31 cellular contexts compared by ENCODE assay signal in the genomic region with DNA sequence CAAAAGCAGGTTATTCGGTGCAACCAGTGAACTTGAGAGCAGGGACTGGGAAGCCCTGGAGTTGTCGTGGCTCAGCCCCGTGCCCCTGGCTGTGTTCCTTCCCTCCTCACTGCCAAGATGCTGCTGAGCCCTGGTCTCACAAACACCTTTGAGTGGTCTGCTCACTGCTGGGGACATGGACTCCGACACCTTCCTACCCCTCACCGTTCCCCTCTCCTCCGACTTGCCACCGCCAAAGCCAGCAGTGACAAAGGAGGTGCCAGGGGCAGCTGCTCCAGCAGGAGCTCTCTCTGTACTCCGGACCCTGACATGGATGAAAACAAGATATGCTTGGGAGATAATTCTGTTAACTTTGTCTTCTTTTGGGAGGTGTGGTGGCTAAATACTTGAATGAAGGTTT. TPM values are rescaled to one million over a fixed set of nuclear protein-coding genes. Genes with fewer than 3 reads are reported as not detected.
"Had no signal": no experiment of that assay in that cellular context is flagged by ENCODE, and none has a peak within 500 bp of the region (broad histone marks: within the 10 kb centered on the region; RNA-seq: fewer than 3 reads in every experiment).

No MANE protein-coding gene starts in this region.

- H3K36me3 ChIP-seq: breast epithelium, colonic mucosa, WERI-Rb-1 had no signal

- H3K27ac ChIP-seq: ascending aorta, breast epithelium, cardiac muscle cell, colonic mucosa, WERI-Rb-1 had no signal

- H3K4me1 ChIP-seq: breast epithelium, colonic mucosa had no signal

- H3K27ac Mint-ChIP-seq: activated CD4-positive, alpha-beta memory T cell treated with anti-CD3 and anti-CD28 coated beads, Interleukin-2, amount 10 ng/mL, durations not matched to agents 7 days and 5 days; activated CD4-positive, alpha-beta T cell treated with anti-CD3 and anti-CD28 coated beads, Interleukin-2, amount 10 ng/mL, durations not matched to agents 7 days and 5 days; activated naive CD4-positive, alpha-beta T cell treated with anti-CD3 and anti-CD28 coated beads, Interleukin-2, amount 10 ng/mL, durations not matched to agents 7 days and 5 days; activated naive CD4-positive, alpha-beta T cell treated with anti-CD3 and anti-CD28 coated beads, Interleukin-2, amount 50 U/mL, for 72 hours; activated naive CD8-positive, alpha-beta T cell treated with anti-CD3 and anti-CD28 coated beads, Interleukin-2, amount 10 ng/mL, durations not matched to agents 7 days and 5 days; activated T-cell treated with anti-CD3 and anti-CD28 coated beads, Interleukin-2, amount 50 U/mL, for 24 hours; activated T-cell treated with anti-CD3 and anti-CD28 coated beads, Interleukin-2, amount 50 U/mL, for 72 hours; T-cell; T-helper 1 cell treated with Interleukin-12 subunit alpha and Interleukin-12 subunit beta and Interleukin-4 antibody, amounts not matched to agents 30 μg/mL and 1 μg/mL, for 36 hours had no signal

- H3K27me3 ChIP-seq: ascending aorta, breast epithelium, colonic mucosa had no signal

- H3K4me3 ChIP-seq: ascending aorta, breast epithelium, cardiac muscle cell, colonic mucosa had no signal

- H3K4me1 Mint-ChIP-seq: activated CD4-positive, alpha-beta memory T cell treated with anti-CD3 and anti-CD28 coated beads, Interleukin-2, amount 10 ng/mL, durations not matched to agents 7 days and 5 days; activated CD4-positive, alpha-beta T cell treated with anti-CD3 and anti-CD28 coated beads, Interleukin-2, amount 10 ng/mL, durations not matched to agents 7 days and 5 days; activated naive CD4-positive, alpha-beta T cell treated with anti-CD3 and anti-CD28 coated beads, Interleukin-2, amount 10 ng/mL, durations not matched to agents 7 days and 5 days; activated naive CD8-positive, alpha-beta T cell treated with anti-CD3 and anti-CD28 coated beads, Interleukin-2, amount 10 ng/mL, durations not matched to agents 7 days and 5 days; brain; T-cell had no signal

- H3K9me3 ChIP-seq: ascending aorta, breast epithelium, colonic mucosa had no signal

- H3K4me3 Mint-ChIP-seq: activated CD4-positive, alpha-beta memory T cell treated with anti-CD3 and anti-CD28 coated beads, Interleukin-2, amount 10 ng/mL, durations not matched to agents 7 days and 5 days; activated CD4-positive, alpha-beta T cell treated with anti-CD3 and anti-CD28 coated beads, Interleukin-2, amount 10 ng/mL, durations not matched to agents 7 days and 5 days; activated naive CD4-positive, alpha-beta T cell treated with anti-CD3 and anti-CD28 coated beads, Interleukin-2, amount 10 ng/mL, durations not matched to agents 7 days and 5 days; activated naive CD8-positive, alpha-beta T cell treated with anti-CD3 and anti-CD28 coated beads, Interleukin-2, amount 10 ng/mL, durations not matched to agents 7 days and 5 days; activated T-cell treated with anti-CD3 and anti-CD28 coated beads, Interleukin-2, amount 50 U/mL, for 24 hours; activated T-cell treated with anti-CD3 and anti-CD28 coated beads, Interleukin-2, amount 50 U/mL, for 72 hours; brain; T-cell; T-helper 1 cell treated with Interleukin-12 subunit alpha and Interleukin-12 subunit beta and Interleukin-4 antibody, amounts not matched to agents 30 μg/mL and 1 μg/mL, for 36 hours had no signal

- H3K27me3 Mint-ChIP-seq: brain had no signal

- H3K9me3 Mint-ChIP-seq: activated CD4-positive, alpha-beta memory T cell treated with anti-CD3 and anti-CD28 coated beads, Interleukin-2, amount 10 ng/mL, durations not matched to agents 7 days and 5 days; activated CD4-positive, alpha-beta T cell treated with anti-CD3 and anti-CD28 coated beads, Interleukin-2, amount 10 ng/mL, durations not matched to agents 7 days and 5 days; activated naive CD4-positive, alpha-beta T cell treated with anti-CD3 and anti-CD28 coated beads, Interleukin-2, amount 10 ng/mL, durations not matched to agents 7 days and 5 days; activated naive CD4-positive, alpha-beta T cell treated with anti-CD3 and anti-CD28 coated beads, Interleukin-2, amount 50 U/mL, for 72 hours; activated naive CD8-positive, alpha-beta T cell treated with anti-CD3 and anti-CD28 coated beads, Interleukin-2, amount 10 ng/mL, durations not matched to agents 7 days and 5 days; activated T-cell treated with anti-CD3 and anti-CD28 coated beads, Interleukin-2, amount 50 U/mL, for 24 hours; activated T-cell treated with anti-CD3 and anti-CD28 coated beads, Interleukin-2, amount 50 U/mL, for 72 hours; T-cell; T-helper 1 cell treated with Interleukin-12 subunit alpha and Interleukin-12 subunit beta and Interleukin-4 antibody, amounts not matched to agents 30 μg/mL and 1 μg/mL, for 36 hours had no signal

- H3K36me3 Mint-ChIP-seq: activated naive CD4-positive, alpha-beta T cell treated with anti-CD3 and anti-CD28 coated beads, Interleukin-2, amount 10 ng/mL, durations not matched to agents 7 days and 5 days; activated naive CD4-positive, alpha-beta T cell treated with anti-CD3 and anti-CD28 coated beads, Interleukin-2, amount 50 U/mL, for 72 hours; activated naive CD8-positive, alpha-beta T cell treated with anti-CD3 and anti-CD28 coated beads, Interleukin-2, amount 10 ng/mL, durations not matched to agents 7 days and 5 days had no signal

- DNase-seq: activated CD4-positive, alpha-beta memory T cell treated with anti-CD3 and anti-CD28 coated beads, Interleukin-2, amount 10 ng/mL, durations not matched to agents 7 days and 5 days; activated CD4-positive, alpha-beta T cell treated with anti-CD3 and anti-CD28 coated beads for 1 hour; activated CD4-positive, alpha-beta T cell treated with anti-CD3 and anti-CD28 coated beads for 4 hours; activated CD4-positive, alpha-beta T cell treated with anti-CD3 and anti-CD28 coated beads, Interleukin-2, amount 10 ng/mL, durations not matched to agents 7 days and 5 days; activated CD4-positive, alpha-beta T cell treated with anti-CD3 and anti-CD28 coated beads, Interleukin-2, amount 50 U/mL, for 4 hours; activated CD8-positive, alpha-beta memory T cell treated with anti-CD3 and anti-CD28 coated beads, Interleukin-2, amount 50 U/mL, for 48 hours; activated gamma-delta T cell; activated naive CD4-positive, alpha-beta T cell; activated naive CD4-positive, alpha-beta T cell treated with anti-CD3 and anti-CD28 coated beads, Interleukin-2, amount 10 ng/mL, durations not matched to agents 7 days and 5 days; activated naive CD8-positive, alpha-beta T cell treated with anti-CD3 and anti-CD28 coated beads, Interleukin-2, amount 10 ng/mL, durations not matched to agents 7 days and 5 days; activated T-cell treated with anti-CD3 and anti-CD28 coated beads for 4 hours; activated T-cell treated with anti-CD3 and anti-CD28 coated beads, Interleukin-2, amount 50 U/mL, for 24 hours; activated T-cell treated with anti-CD3 and anti-CD28 coated beads, Interleukin-2, amount 50 U/mL, for 72 hours; central memory CD4-positive, alpha-beta T cell; cerebellar nuclear complex; colonic mucosa; effector CD8-positive, alpha-beta T cell; foreskin fibroblast; glutamatergic neuron; SW 1271; T-cell; T1000; WERI-Rb-1 had no signal

- ATAC-seq: activated naive CD4-positive, alpha-beta T cell treated with anti-CD3 and anti-CD28 coated beads, Interleukin-2, amount 50 U/mL, for 72 hours; activated T-cell treated with anti-CD3 and anti-CD28 coated beads, Interleukin-2, amount 50 U/mL, for 72 hours; esophagus mucosa; T-cell had no signal

RNA-seq across cellular contexts. Expression of a gene that starts 54.7 kb away (rescaled TPM):
- total RNA-seq: activated CD4-positive, alpha-beta memory T cell treated with anti-CD3 and anti-CD28 coated beads, Interleukin-2, amount 10 ng/mL, durations not matched to agents 7 days and 5 days; activated CD4-positive, alpha-beta T cell treated with anti-CD3 and anti-CD28 coated beads, Interleukin-2, amount 10 ng/mL, durations not matched to agents 7 days and 5 days; activated naive CD8-positive, alpha-beta T cell treated with anti-CD3 and anti-CD28 coated beads, Interleukin-2, amount 10 ng/mL, durations not matched to agents 7 days and 5 days; T-helper 2 cell treated with Interferon-gamma antibody and Interleukin-4, amounts not matched to agents 100 ng/mL and 5 ng/mL, for 36 hours had no signal
